9 cellular contexts compared by ENCODE assay signal in the genomic region with DNA sequence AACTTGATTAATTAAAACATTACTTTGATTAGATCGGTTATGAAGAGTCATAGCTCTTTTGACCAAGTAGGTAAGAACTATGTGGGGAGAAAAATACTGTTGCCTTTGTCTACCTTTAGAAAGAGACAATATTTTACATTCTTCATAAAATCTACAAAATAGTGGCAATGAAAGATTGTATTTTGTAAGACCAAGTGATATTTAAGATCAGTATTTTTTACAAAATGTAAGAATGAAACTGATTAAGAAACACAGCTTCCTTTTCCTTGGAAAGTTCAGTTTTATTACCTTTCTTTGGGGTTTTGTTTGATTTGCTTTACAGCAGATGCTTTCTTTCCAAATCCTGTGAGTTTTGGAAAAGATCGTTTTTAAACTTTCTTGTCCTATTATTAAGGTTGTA.
DNase-seq lines count a peak whose midpoint lies in the region; ATAC-seq, FAIRE-seq and TF ChIP-seq lines count a peak whose summit lies in the region.
"Had no signal": no experiment of that assay in that cellular context is flagged by ENCODE, and none has a peak within 500 bp of the region (broad histone marks: within the 10 kb centered on the region; RNA-seq: fewer than 3 reads in every experiment).

No MANE protein-coding gene starts in this region.

- TF ChIP-seq EP300 in suprapubic skin (IDR thresholded peaks at IDR 0.05) = no peak

- DNase-seq in activated T-cell treated with anti-CD3 and anti-CD28 coated beads, Interleukin-2, amount 50 U/mL, for 4 hours = no peak
- DNase-seq in activated T-cell treated with anti-CD3 and anti-CD28 coated beads for 4 hours (no peak), suprapubic skin (ENCODE audit: low spot score in 2 of 2) (no peak), SIG-M5 (lab: John Stamatoyannopoulos, UW) (no peak), dedifferentiated amniotic fluid mesenchymal stem cell (ENCODE audit: extremely low spot score) (no peak)
- DNase-seq in activated T-helper 2 cell treated with anti-CD3 and anti-CD28 coated beads, Interferon-gamma antibody, Interleukin-2, Interleukin-4, amounts not matched to agents 10 μg/mL and 5 μg/mL and 100 μg/mL, durations not matched to agents 14 hours and 24 hours and 36 hours (ENCODE audit: low spot score) = no peak
- DNase-seq in stimulated activated CD4-positive, alpha-beta T cell treated with anti-CD3 and anti-CD28 coated beads, Interleukin-1b, Interleukin-23, amount 100 ng/mL, for 48 hours = no peak
- DNase-seq: NCI-H2171 had no signal

- H3K4me3 Mint-ChIP-seq in activated T-cell treated with anti-CD3 and anti-CD28 coated beads, Interleukin-2, amount 50 U/mL, for 4 hours = peak overlapping the region; percentile 97
- H3K4me3 Mint-ChIP-seq in activated T-helper 2 cell treated with anti-CD3 and anti-CD28 coated beads, Interferon-gamma antibody, Interleukin-2, Interleukin-4, amounts not matched to agents 10 μg/mL and 5 μg/mL and 100 μg/mL, durations not matched to agents 14 hours and 24 hours and 36 hours (ENCODE audit: low read depth) = peak overlapping the region; percentile 98

- H3K9me3 Mint-ChIP-seq in activated T-cell treated with anti-CD3 and anti-CD28 coated beads, Interleukin-2, amount 50 U/mL, for 4 hours = no peaks in the 10 kb centered on the region
- peaks cover 8% of the 10 kb centered on the region for H3K9me3 Mint-ChIP-seq in activated T-helper 2 cell treated with anti-CD3 and anti-CD28 coated beads, Interferon-gamma antibody, Interleukin-2, Interleukin-4, amounts not matched to agents 10 μg/mL and 5 μg/mL and 100 μg/mL, durations not matched to agents 14 hours and 24 hours and 36 hours

- peak overlapping the region; percentile 100 for H3K27ac Mint-ChIP-seq in activated T-helper 2 cell treated with anti-CD3 and anti-CD28 coated beads, Interferon-gamma antibody, Interleukin-2, Interleukin-4, amounts not matched to agents 10 μg/mL and 5 μg/mL and 100 μg/mL, durations not matched to agents 14 hours and 24 hours and 36 hours

- H3K4me1 Mint-ChIP-seq in activated T-cell treated with anti-CD3 and anti-CD28 coated beads, Interleukin-2, amount 50 U/mL, for 4 hours (ENCODE audit: low read depth) = peaks cover 63% of the 10 kb centered on the region
- peaks cover 53% of the 10 kb centered on the region for H3K4me1 Mint-ChIP-seq in activated T-helper 2 cell treated with anti-CD3 and anti-CD28 coated beads, Interferon-gamma antibody, Interleukin-2, Interleukin-4, amounts not matched to agents 10 μg/mL and 5 μg/mL and 100 μg/mL, durations not matched to agents 14 hours and 24 hours and 36 hours (ENCODE audit: low read depth)

- intact Hi-C loops in activated T-helper 2 cell treated with anti-CD3 and anti-CD28 coated beads, Interferon-gamma antibody, Interleukin-2, Interleukin-4, amounts not matched to agents 10 μg/mL and 5 μg/mL and 100 μg/mL, durations not matched to agents 14 hours and 24 hours and 36 hours (cut with micrococcal nuclease) = loop anchor here (2.0 to 10.0 kb wide), 4 partner anchors 185 to 858 kb away; partner anchors contain the start of genes AGL, RTCA and SLC30A7

- no peak for ATAC-seq in activated T-cell treated with anti-CD3 and anti-CD28 coated beads, Interleukin-2, amount 50 U/mL, for 4 hours

- no peak overlapping the region for H3K27ac ChIP-seq in suprapubic skin

- no peaks in the 10 kb centered on the region for H3K36me3 ChIP-seq in suprapubic skin

- WGBS in suprapubic skin = 9% methylated on average over 2 of the region's 2 CpGs

- H3K27me3 Mint-ChIP-seq in activated T-cell treated with anti-CD3 and anti-CD28 coated beads, Interleukin-2, amount 50 U/mL, for 4 hours (ENCODE audit: low read depth) = no peaks in the 10 kb centered on the region
- H3K27me3 Mint-ChIP-seq in activated T-helper 2 cell treated with anti-CD3 and anti-CD28 coated beads, Interferon-gamma antibody, Interleukin-2, Interleukin-4, amounts not matched to agents 10 μg/mL and 5 μg/mL and 100 μg/mL, durations not matched to agents 14 hours and 24 hours and 36 hours (ENCODE audit: low read depth) = no peaks in the 10 kb centered on the region

- H3K36me3 Mint-ChIP-seq in activated T-cell treated with anti-CD3 and anti-CD28 coated beads, Interleukin-2, amount 50 U/mL, for 4 hours (ENCODE audit: insufficient read depth) = peaks cover 18% of the 10 kb centered on the region
- peaks cover 66% of the 10 kb centered on the region for H3K36me3 Mint-ChIP-seq in activated T-helper 2 cell treated with anti-CD3 and anti-CD28 coated beads, Interferon-gamma antibody, Interleukin-2, Interleukin-4, amounts not matched to agents 10 μg/mL and 5 μg/mL and 100 μg/mL, durations not matched to agents 14 hours and 24 hours and 36 hours (ENCODE audit: low read depth)

- H3K4me1 ChIP-seq in suprapubic skin = peaks cover 39% of the 10 kb centered on the region

- peak; percentile 74 for FAIRE-seq in islet of Langerhans (lab: Jason Lieb, UNC)

- TF ChIP-seq POLR2A in suprapubic skin (IDR thresholded peaks at IDR 0.05) = no peak

- no peaks in the 10 kb centered on the region for H3K9me3 ChIP-seq in suprapubic skin

- H3K27me3 ChIP-seq in suprapubic skin = no peaks in the 10 kb centered on the region

- peak overlapping the region; percentile 92 for H3K4me3 ChIP-seq in suprapubic skin

- TF ChIP-seq CTCF in suprapubic skin (IDR thresholded peaks at IDR 0.05) = no peak
